In the genomic region with DNA sequence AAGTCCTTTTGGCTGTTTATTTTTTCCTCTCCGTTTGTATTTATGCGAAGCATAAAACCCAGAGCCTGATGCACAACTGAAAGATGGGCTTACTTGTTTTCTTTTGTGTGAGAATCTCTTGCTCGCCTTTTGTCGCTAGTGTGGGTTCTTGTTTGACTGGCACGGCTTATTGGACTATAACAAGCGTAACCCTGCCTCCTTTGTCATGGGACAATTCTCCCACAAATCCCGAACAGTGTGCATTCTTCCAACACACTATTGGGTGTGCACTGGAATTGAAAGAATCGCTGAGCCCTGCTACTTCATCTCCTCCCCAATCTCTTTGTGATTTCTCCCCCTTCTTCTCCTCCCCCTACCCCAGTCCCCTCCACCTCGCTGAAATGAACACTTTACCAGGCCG, we compare ENCODE assay signal across 19 cellular contexts.
DNase-seq lines count a peak whose midpoint lies in the region; ATAC-seq and TF ChIP-seq lines count a peak whose summit lies in the region.
"Had no signal": no experiment of that assay in that cellular context is flagged by ENCODE, and none has a peak within 500 bp of the region (broad histone marks: within the 10 kb centered on the region; RNA-seq: fewer than 3 reads in every experiment).

No MANE protein-coding gene starts in this region.

- no peak overlapping the region for H4K8ac ChIP-seq in neuronal stem cell (ENCODE audit: low read depth, low read length)

- peak; percentile 74 for DNase-seq in G401 (ENCODE audit: low spot score)
- peak; percentile 9 for DNase-seq in astrocyte of the hippocampus (ENCODE audit: low read depth, low spot score)
- DNase-seq in endodermal cell = no peak
- DNase-seq in neuronal stem cell (ENCODE audit: low spot score) = peak; percentile 84
- no peak for DNase-seq in T-helper 1 cell
- no peak for DNase-seq in lower leg skin (ENCODE audit: low spot score in 2 of 2)
- DNase-seq: BE2C, EL, MM.1S, NCI-H1048, NCI-H1417 treated with DMSO at 0.1 percent for 48 hours, NCI-H187, NCI-H446 treated with DMSO at 0.1 percent for 48 hours, NCI-H526 treated with DMSO at 0.1 percent for 48 hours, OCI-M1, SJCRH30 had no signal

- no peak overlapping the region for H2AK5ac ChIP-seq in neuronal stem cell (ENCODE audit: low read depth, low read length)

- no peak overlapping the region for H2BK12ac ChIP-seq in neuronal stem cell (ENCODE audit: low read length)

- H2BK120ac ChIP-seq in neuronal stem cell (ENCODE audit: low read depth, low read length) = no peak overlapping the region

- H3K14ac ChIP-seq in neuronal stem cell (ENCODE audit: low read length) = no peak overlapping the region

- H3K79me1 ChIP-seq in neuronal stem cell (ENCODE audit: low read depth, low read length) = no peaks in the 10 kb centered on the region

- H3K27me3 Mint-ChIP-seq in endodermal cell (ENCODE audit: insufficient read depth) = no peaks in the 10 kb centered on the region

- no peak overlapping the region for H4K91ac ChIP-seq in neuronal stem cell (ENCODE audit: low read depth, low read length, poor library complexity)

- no peaks in the 10 kb centered on the region for H3K36me3 ChIP-seq in endodermal cell (ENCODE audit: control insufficient read depth, insufficient read depth, low read length)
- H3K36me3 ChIP-seq in neuronal stem cell (replicated peaks in 1 of 2; ENCODE audit: control insufficient read depth in 2 of 2, insufficient read depth in 2 of 2, low read length in 2 of 2) = no peaks in the 10 kb centered on the region
- H3K36me3 ChIP-seq: BE2C, SJCRH30 had no signal

- H3K27ac Mint-ChIP-seq in endodermal cell = no peak overlapping the region

- no peak overlapping the region for H2BK5ac ChIP-seq in neuronal stem cell (ENCODE audit: low read length)

- H3K27me3 ChIP-seq in endodermal cell (ENCODE audit: control insufficient read depth, insufficient read depth, low read length, poor library complexity, severe bottlenecking) (no peaks in the 10 kb centered on the region), neuronal stem cell (ENCODE audit: control insufficient read depth in 3 of 3, insufficient read depth in 3 of 3, low read depth in 1 of 3, low read length in 3 of 3) (no peaks in the 10 kb centered on the region)

- H3K9me3 Mint-ChIP-seq in endodermal cell = no peaks in the 10 kb centered on the region

- H3K9me3 ChIP-seq in endodermal cell (ENCODE audit: control insufficient read depth, low read length) (no peaks in the 10 kb centered on the region), neuronal stem cell (replicated peaks in 1 of 2; ENCODE audit: control insufficient read depth in 2 of 2, insufficient read depth in 1 of 2, low read depth in 1 of 2, low read length in 2 of 2) (no peaks in the 10 kb centered on the region)
- H3K9me3 ChIP-seq: A549, BE2C, SJCRH30 had no signal

- H2BK15ac ChIP-seq in neuronal stem cell (ENCODE audit: low read length) = no peak overlapping the region

- WGBS in endodermal cell (ENCODE audit: insufficient coverage in 1 of 2, insufficient read length in 1 of 2), 2 experiments = 71 to 77% methylated on average over 4 to 10 of the region's 10 CpGs
- no CpG with 5 or more reads among the region's 10 CpGs for WGBS in neuronal stem cell (ENCODE audit: extremely low coverage in 2 of 2, insufficient read length in 2 of 2, insufficient replicate concordance in 1 of 2), 2 donors
- WGBS in lower leg skin, 2 donors = 88 to 91% methylated on average over 10 of the region's 10 CpGs

- no peak for TF ChIP-seq CTCF in endodermal cell (conservative IDR thresholded peaks at IDR 0.05)
- TF ChIP-seq CTCF in lower leg skin (IDR thresholded peaks at IDR 0.05) = no peak

- in situ Hi-C loops in G401 (cut with HindIII; ENCODE audit: low sequenced_read_pairs) = no loop called here

- H3K4me3 ChIP-seq in endodermal cell (ENCODE audit: low read length) (no peak overlapping the region), neuronal stem cell (ENCODE audit: low read length in 2 of 2) (no peak overlapping the region), lower leg skin (ENCODE audit: low read depth, poor library complexity, severe bottlenecking) (no peak overlapping the region)
- H3K4me3 ChIP-seq: A549, SJCRH30 had no signal

- peak overlapping the region; percentile 99 for H3K27ac ChIP-seq in endodermal cell (ENCODE audit: low read depth, low read length)
- peak overlapping the region; percentile 90 for H3K27ac ChIP-seq in neuronal stem cell (replicated peaks; ENCODE audit: low read length)
- H3K27ac ChIP-seq: A549, SJCRH30 had no signal

- H3K9ac ChIP-seq in endodermal cell (ENCODE audit: extremely low read depth, low read length, poor library complexity, severe bottlenecking) = no peak overlapping the region
- H3K9ac ChIP-seq in neuronal stem cell (ENCODE audit: low read depth, low read length, poor library complexity) = no peak overlapping the region

- intact Hi-C loops in lower leg skin (cut with DNase I; ENCODE audit: low total_unique reads) = no loop called here

- H3K4me3 Mint-ChIP-seq in endodermal cell = no peak overlapping the region

- H3K4me2 ChIP-seq in neuronal stem cell (ENCODE audit: insufficient read depth, low read length, poor library complexity, severe bottlenecking) = no peak overlapping the region
- H3K4me2 ChIP-seq: A549 had no signal

- no peak overlapping the region for H3K4ac ChIP-seq in neuronal stem cell (ENCODE audit: low read length)

- peaks cover 50% of the 10 kb centered on the region for H3K4me1 Mint-ChIP-seq in endodermal cell

- H3K36me3 Mint-ChIP-seq in endodermal cell (ENCODE audit: low read depth) = no peaks in the 10 kb centered on the region

- no peaks in the 10 kb centered on the region for H3K4me1 ChIP-seq in endodermal cell (ENCODE audit: control insufficient read depth, insufficient read depth, low read length)
- peaks cover 26% of the 10 kb centered on the region in 2 donors for H3K4me1 ChIP-seq in neuronal stem cell (ENCODE audit: control insufficient read depth in 2 of 2, insufficient read depth in 1 of 2, low read depth in 1 of 2, low read length in 2 of 2)
- H3K4me1 ChIP-seq: A549, BE2C, SJCRH30 had no signal

- no peak overlapping the region for H3K18ac ChIP-seq in neuronal stem cell (ENCODE audit: low read length)

- H2AFZ ChIP-seq in neuronal stem cell (ENCODE audit: low read length) = no peak overlapping the region

- ATAC-seq in GM19324 (IDR thresholded peaks at IDR 0.05; ENCODE audit: low FRiP score, unreplicated experiment) = no peak
- ATAC-seq: A549, HCT116 had no signal

- TF ChIP-seq POLR2A in lower leg skin (IDR thresholded peaks at IDR 0.05) = no peak

- no peak overlapping the region for H3K23ac ChIP-seq in neuronal stem cell (ENCODE audit: low read depth, low read length, poor library complexity)

Comparison
In these comparisons a context has a peak if more than half of its experiments do, and no peak if none do; other contexts are left out.
1. DNase-seq: peak in G401 (single experiment), astrocyte of the hippocampus (single experiment) and neuronal stem cell (single experiment); none in endodermal cell (single experiment), T-helper 1 cell (0 of 5) and lower leg skin (0 of 2).